ENCODE assay signal across 9 cellular contexts in the genomic region with DNA sequence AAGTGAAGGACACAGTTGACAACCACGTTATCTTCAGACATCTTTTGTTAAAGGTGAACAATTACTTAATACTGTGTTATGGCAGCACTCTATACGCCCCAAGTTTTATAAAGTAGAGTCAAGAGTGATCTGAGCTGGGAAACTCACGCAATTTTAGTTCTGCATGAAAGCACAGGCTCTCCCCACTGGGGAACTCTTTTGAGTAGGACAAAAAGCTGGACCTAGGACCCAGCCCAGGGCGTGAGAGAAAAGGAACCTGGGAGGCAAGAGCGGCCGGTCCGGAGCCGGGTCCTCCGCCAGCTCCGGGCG.
DNase-seq lines count a peak whose midpoint lies in the region; FAIRE-seq lines count a peak whose summit lies in the region.
"Had no signal": no experiment of that assay in that cellular context is flagged by ENCODE, and none has a peak within 500 bp of the region (broad histone marks: within the 10 kb centered on the region; RNA-seq: fewer than 3 reads in every experiment).

No MANE protein-coding gene starts in this region.

- H3K9me3 ChIP-seq in HAP-1 (no peaks in the 10 kb centered on the region), iPS-18a (ENCODE audit: control insufficient read depth, low read depth, low read length) (no peaks in the 10 kb centered on the region), small intestine (ENCODE audit: control insufficient read depth, low read depth) (no peaks in the 10 kb centered on the region)

- peaks cover 48% of the 10 kb centered on the region for H3K27me3 ChIP-seq in HAP-1 (ENCODE audit: low read depth)
- H3K27me3 ChIP-seq in iPS-18a (ENCODE audit: control insufficient read depth, insufficient read depth, low read length): peaks cover 44% of the 10 kb centered on the region
- H3K27me3 ChIP-seq in small intestine (ENCODE audit: control insufficient read depth in 2 of 2, insufficient read depth in 2 of 2, low read length in 2 of 2): peaks cover 0 to 4% of the 10 kb centered on the region in 2 donors

- DNase-seq in HAP-1 (ENCODE audit: low spot score in 2 of 2): no peak
- no peak for DNase-seq in activated CD4-positive, alpha-beta memory T cell treated with anti-CD3 and anti-CD28 coated beads, Interleukin-2, amount 10 ng/mL, durations not matched to agents 7 days and 5 days
- no peak for DNase-seq in small intestine
- no peak for DNase-seq in stimulated activated CD4-positive, alpha-beta T cell treated with anti-CD3 and anti-CD28 coated beads, Interleukin-4, amount 100 ng/mL, for 4 hours
- no peak for DNase-seq in NCI-H187 treated with DMSO at 0.1 percent for 48 hours (lab: John Stamatoyannopoulos, UW)
- no peak for DNase-seq in activated effector memory CD4-positive, alpha-beta T cell treated with anti-CD3 and anti-CD28 coated beads, Interleukin-2, amount 50 U/mL, for 16 hours
- DNase-seq in activated CD4-positive, alpha-beta T cell treated with anti-CD3 and anti-CD28 coated beads for 4 hours: no peak

- 1 to 3% (median 1%) methylated on average over 11 of the region's 11 CpGs for WGBS in small intestine, 3 donors

- in situ Hi-C loops in HAP-1 (cut with MboI; ENCODE audit: low sequenced_read_pairs): no loop called here

- no peak overlapping the region for H3K27ac Mint-ChIP-seq in activated CD4-positive, alpha-beta memory T cell treated with anti-CD3 and anti-CD28 coated beads, Interleukin-2, amount 10 ng/mL, durations not matched to agents 7 days and 5 days

- H3K36me3 ChIP-seq in HAP-1 (replicated peaks) (no peaks in the 10 kb centered on the region), iPS-18a (ENCODE audit: control insufficient read depth, low read depth, low read length) (no peaks in the 10 kb centered on the region), small intestine (ENCODE audit: control insufficient read depth in 2 of 2, insufficient read depth in 2 of 2, low read length in 2 of 2) (no peaks in the 10 kb centered on the region)

- H3K9me3 Mint-ChIP-seq in activated CD4-positive, alpha-beta memory T cell treated with anti-CD3 and anti-CD28 coated beads, Interleukin-2, amount 10 ng/mL, durations not matched to agents 7 days and 5 days: no peaks in the 10 kb centered on the region

- H3K36me3 Mint-ChIP-seq in activated CD4-positive, alpha-beta memory T cell treated with anti-CD3 and anti-CD28 coated beads, Interleukin-2, amount 10 ng/mL, durations not matched to agents 7 days and 5 days (ENCODE audit: low read depth): no peaks in the 10 kb centered on the region

- H3K27ac ChIP-seq in iPS-18a (ENCODE audit: low read length): no peak overlapping the region
- H3K27ac ChIP-seq in small intestine (ENCODE audit: low read depth in 1 of 2, low read length in 1 of 2): peak overlapping the region; percentile 65 to 82
- H3K27ac ChIP-seq: RWPE1 had no signal

- H3K4me1 Mint-ChIP-seq in activated CD4-positive, alpha-beta memory T cell treated with anti-CD3 and anti-CD28 coated beads, Interleukin-2, amount 10 ng/mL, durations not matched to agents 7 days and 5 days: peaks cover 29% of the 10 kb centered on the region

- CTCF ChIA-PET in activated CD4-positive, alpha-beta memory T cell treated with anti-CD3 and anti-CD28 coated beads, Interleukin-2, amount 10 ng/mL, durations not matched to agents 7 days and 5 days (lab: Charles Lee): no interaction called here

- H3K4me1 ChIP-seq in HAP-1 (no peaks in the 10 kb centered on the region), iPS-18a (ENCODE audit: control insufficient read depth, low read depth, low read length) (peaks cover 4% of the 10 kb centered on the region), small intestine (ENCODE audit: control insufficient read depth in 2 of 2, insufficient read depth in 1 of 2, low read depth in 1 of 2, low read length in 1 of 2) (peaks cover 0 to 2% of the 10 kb centered on the region in 2 donors)

- H3K4me3 Mint-ChIP-seq in activated CD4-positive, alpha-beta memory T cell treated with anti-CD3 and anti-CD28 coated beads, Interleukin-2, amount 10 ng/mL, durations not matched to agents 7 days and 5 days: peak overlapping the region; percentile 77

- peaks cover 47% of the 10 kb centered on the region for H3K27me3 Mint-ChIP-seq in activated CD4-positive, alpha-beta memory T cell treated with anti-CD3 and anti-CD28 coated beads, Interleukin-2, amount 10 ng/mL, durations not matched to agents 7 days and 5 days

- peak overlapping the region; percentile 5; the same call in 1 of the 2 replicates for H3K4me3 ChIP-seq in HAP-1
- H3K4me3 ChIP-seq in iPS-18a (ENCODE audit: low read length): peak overlapping the region; percentile 71
- peak overlapping the region; percentile 88 to 93 for H3K4me3 ChIP-seq in small intestine (ENCODE audit: low read depth in 1 of 2, low read length in 2 of 2)

- no peak overlapping the region for H3K9ac ChIP-seq in iPS-18a (ENCODE audit: low read length)

- FAIRE-seq in small intestine (lab: Jason Lieb, UNC): no peak

- POLR2A ChIA-PET in activated CD4-positive, alpha-beta memory T cell treated with anti-CD3 and anti-CD28 coated beads, Interleukin-2, amount 10 ng/mL, durations not matched to agents 7 days and 5 days (lab: Charles Lee): no interaction called here

Comparison
In these comparisons a context has a peak if more than half of its experiments do, and no peak if none do; other contexts are left out.
1. H3K4me3 ChIP-seq: peak in every context shown above with its lines; median percentile 90 in small intestine; 71 in iPS-18a; 5 in HAP-1.